2 cellular contexts compared by ENCODE assay signal in genomic region chr20:22462975-22463914, GRCh38.
TF ChIP-seq lines count a peak whose summit lies in the region.

No MANE protein-coding gene starts in this region.

TF ChIP-seq in GM23338, 12 proteins besides CTCF, POLR2A, EP300 and RAD21 (continued from another document):
- TF ChIP-seq ZNF462 (CRISPR knock-in tag; IDR thresholded peaks at IDR 0.05) = no peak
- TF ChIP-seq CREB1 (CRISPR knock-in tag; IDR thresholded peaks at IDR 0.05; ENCODE audit: low read depth) = no peak
- no peak for TF ChIP-seq REST (IDR thresholded peaks at IDR 0.05; ENCODE audit: unreplicated experiment)
- TF ChIP-seq EZH2 (IDR thresholded peaks at IDR 0.05; ENCODE audit: low read depth, unreplicated experiment) = no peak
- no peak for TF ChIP-seq EZH2phosphoT487 (IDR thresholded peaks at IDR 0.05; ENCODE audit: unreplicated experiment)
- no peak for TF ChIP-seq JUNB (IDR thresholded peaks at IDR 0.05; ENCODE audit: unreplicated experiment)
- TF ChIP-seq NANOG (IDR thresholded peaks at IDR 0.05; ENCODE audit: borderline replicate concordance) = no peak
- no peak for TF ChIP-seq ETS1 (IDR thresholded peaks at IDR 0.05)
- TF ChIP-seq POLR2AphosphoS5 (IDR thresholded peaks at IDR 0.05; ENCODE audit: low read depth) = no peak
- no peak for TF ChIP-seq ZNF114 (CRISPR knock-in tag; IDR thresholded peaks at IDR 0.05)
- no peak for TF ChIP-seq STAT1 (IDR thresholded peaks at IDR 0.05; ENCODE audit: unreplicated experiment)

TF ChIP-seq in SK-N-SH treated with all-trans-retinoic acid at 6 μM for 48 hours, 23 proteins besides CTCF, POLR2A, EP300 and RAD21 (continued from another document):
- TF ChIP-seq CSRNP3 (CRISPR knock-in tag; IDR thresholded peaks at IDR 0.05) = no peak
- TF ChIP-seq CREB5 (CRISPR knock-in tag; IDR thresholded peaks at IDR 0.05; ENCODE audit: low read depth) = no peak
